Comparison of ENCODE assay signal across 1 cellular context in the genomic region with DNA sequence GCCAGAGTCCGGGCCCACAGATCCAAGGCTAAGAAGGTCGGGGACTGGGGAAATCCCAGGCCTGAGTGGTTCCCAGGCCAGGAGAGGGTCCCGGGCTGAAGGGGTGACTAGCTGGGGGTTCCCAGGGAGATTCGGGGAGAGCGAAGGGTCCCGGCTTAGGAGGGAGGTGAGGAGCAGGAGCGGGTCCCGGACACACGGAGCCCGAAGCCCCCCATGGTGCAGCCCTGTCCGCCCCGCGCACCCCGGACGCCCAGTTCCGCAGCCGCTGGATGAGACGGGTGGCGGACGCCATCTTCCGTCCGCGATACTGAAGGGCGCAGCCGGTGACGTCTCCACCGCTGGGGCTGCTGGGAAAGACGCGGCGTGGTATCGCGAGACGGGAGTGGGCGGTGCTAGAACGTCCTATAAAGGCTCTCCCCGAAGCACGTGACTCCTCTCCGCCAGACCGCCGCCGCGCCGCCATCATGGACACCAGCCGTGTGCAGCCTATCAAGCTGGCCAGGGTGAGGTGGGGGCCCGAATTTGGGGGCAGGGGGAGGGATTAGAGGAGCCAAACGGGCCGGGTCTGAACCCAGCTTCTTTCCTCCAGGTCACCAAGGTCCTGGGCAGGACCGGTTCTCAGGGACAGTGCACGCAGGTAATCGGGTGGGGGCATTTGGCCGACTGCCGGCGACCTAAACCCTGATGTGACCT.
TF ChIP-seq lines count a peak whose summit lies in the region.

A gene (minus strand): TSS at position 309 of the 693 bp plus-strand sequence. CDS start 17 bp downstream, at position 292.
A gene (plus strand): TSS at position 430 of the 693 bp plus-strand sequence. CDS start 35 bp downstream, at position 465.

TF ChIP-seq in GM12878, 131 proteins besides CTCF, POLR2A, EP300 and RAD21 (continued from another document and continues in another):
- TF ChIP-seq, protein P1, sequence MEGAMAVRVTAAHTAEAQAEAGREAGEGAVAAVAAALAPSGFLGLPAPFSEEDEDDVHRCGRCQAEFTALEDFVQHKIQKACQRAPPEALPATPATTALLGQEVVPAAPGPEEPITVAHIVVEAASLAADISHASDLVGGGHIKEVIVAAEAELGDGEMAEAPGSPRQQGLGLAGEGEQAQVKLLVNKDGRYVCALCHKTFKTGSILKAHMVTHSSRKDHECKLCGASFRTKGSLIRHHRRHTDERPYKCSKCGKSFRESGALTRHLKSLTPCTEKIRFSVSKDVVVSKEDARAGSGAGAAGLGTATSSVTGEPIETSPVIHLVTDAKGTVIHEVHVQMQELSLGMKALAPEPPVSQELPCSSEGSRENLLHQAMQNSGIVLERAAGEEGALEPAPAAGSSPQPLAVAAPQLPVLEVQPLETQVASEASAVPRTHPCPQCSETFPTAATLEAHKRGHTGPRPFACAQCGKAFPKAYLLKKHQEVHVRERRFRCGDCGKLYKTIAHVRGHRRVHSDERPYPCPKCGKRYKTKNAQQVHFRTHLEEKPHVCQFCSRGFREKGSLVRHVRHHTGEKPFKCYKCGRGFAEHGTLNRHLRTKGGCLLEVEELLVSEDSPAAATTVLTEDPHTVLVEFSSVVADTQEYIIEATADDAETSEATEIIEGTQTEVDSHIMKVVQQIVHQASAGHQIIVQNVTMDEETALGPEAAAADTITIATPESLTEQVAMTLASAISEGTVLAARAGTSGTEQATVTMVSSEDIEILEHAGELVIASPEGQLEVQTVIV (IDR thresholded peaks at IDR 0.05; ENCODE audit: borderline replicate concordance, partially characterized antibody) = no peak
- TF ChIP-seq, protein P2, sequence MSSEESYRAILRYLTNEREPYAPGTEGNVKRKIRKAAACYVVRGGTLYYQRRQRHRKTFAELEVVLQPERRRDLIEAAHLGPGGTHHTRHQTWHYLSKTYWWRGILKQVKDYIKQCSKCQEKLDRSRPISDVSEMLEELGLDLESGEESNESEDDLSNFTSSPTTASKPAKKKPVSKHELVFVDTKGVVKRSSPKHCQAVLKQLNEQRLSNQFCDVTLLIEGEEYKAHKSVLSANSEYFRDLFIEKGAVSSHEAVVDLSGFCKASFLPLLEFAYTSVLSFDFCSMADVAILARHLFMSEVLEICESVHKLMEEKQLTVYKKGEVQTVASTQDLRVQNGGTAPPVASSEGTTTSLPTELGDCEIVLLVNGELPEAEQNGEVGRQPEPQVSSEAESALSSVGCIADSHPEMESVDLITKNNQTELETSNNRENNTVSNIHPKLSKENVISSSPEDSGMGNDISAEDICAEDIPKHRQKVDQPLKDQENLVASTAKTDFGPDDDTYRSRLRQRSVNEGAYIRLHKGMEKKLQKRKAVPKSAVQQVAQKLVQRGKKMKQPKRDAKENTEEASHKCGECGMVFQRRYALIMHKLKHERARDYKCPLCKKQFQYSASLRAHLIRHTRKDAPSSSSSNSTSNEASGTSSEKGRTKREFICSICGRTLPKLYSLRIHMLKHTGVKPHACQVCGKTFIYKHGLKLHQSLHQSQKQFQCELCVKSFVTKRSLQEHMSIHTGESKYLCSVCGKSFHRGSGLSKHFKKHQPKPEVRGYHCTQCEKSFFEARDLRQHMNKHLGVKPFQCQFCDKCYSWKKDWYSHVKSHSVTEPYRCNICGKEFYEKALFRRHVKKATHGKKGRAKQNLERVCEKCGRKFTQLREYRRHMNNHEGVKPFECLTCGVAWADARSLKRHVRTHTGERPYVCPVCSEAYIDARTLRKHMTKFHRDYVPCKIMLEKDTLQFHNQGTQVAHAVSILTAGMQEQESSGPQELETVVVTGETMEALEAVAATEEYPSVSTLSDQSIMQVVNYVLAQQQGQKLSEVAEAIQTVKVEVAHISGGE (CRISPR knock-in tag; IDR thresholded peaks at IDR 0.05) = no peak
- TF ChIP-seq PML (IDR thresholded peaks at IDR 0.05; ENCODE audit: low read length) = peak; percentile 93; the same call in 1 of the 2 replicates
- TF ChIP-seq RCOR1 (conservative IDR thresholded peaks at IDR 0.05; ENCODE audit: low read depth, low read length) = peak; percentile 97; the same call in 1 of the 2 replicates
- TF ChIP-seq IKZF1 (conservative IDR thresholded peaks at IDR 0.05) = peak; percentile 84
- no peak for TF ChIP-seq EED (IDR thresholded peaks at IDR 0.05; ENCODE audit: low read depth)
- peak; percentile 93 for TF ChIP-seq BRCA1 (IDR thresholded peaks at IDR 0.05; ENCODE audit: low read depth, low read length)
- no peak for TF ChIP-seq CHD1 (IDR thresholded peaks at IDR 0.05; ENCODE audit: low read depth, low read length)
- TF ChIP-seq SREBF1 (IDR thresholded peaks at IDR 0.05; ENCODE audit: low read length) = no peak
- peak; percentile 99 for TF ChIP-seq CHD2 (IDR thresholded peaks at IDR 0.05; ENCODE audit: borderline replicate concordance, low read depth, low read length)
- TF ChIP-seq CREM (IDR thresholded peaks at IDR 0.05; ENCODE audit: low read depth) = peak; percentile 98
- TF ChIP-seq ZNF274 (IDR thresholded peaks at IDR 0.05; ENCODE audit: insufficient read depth, insufficient read length) = no peak
- TF ChIP-seq, protein P3, sequence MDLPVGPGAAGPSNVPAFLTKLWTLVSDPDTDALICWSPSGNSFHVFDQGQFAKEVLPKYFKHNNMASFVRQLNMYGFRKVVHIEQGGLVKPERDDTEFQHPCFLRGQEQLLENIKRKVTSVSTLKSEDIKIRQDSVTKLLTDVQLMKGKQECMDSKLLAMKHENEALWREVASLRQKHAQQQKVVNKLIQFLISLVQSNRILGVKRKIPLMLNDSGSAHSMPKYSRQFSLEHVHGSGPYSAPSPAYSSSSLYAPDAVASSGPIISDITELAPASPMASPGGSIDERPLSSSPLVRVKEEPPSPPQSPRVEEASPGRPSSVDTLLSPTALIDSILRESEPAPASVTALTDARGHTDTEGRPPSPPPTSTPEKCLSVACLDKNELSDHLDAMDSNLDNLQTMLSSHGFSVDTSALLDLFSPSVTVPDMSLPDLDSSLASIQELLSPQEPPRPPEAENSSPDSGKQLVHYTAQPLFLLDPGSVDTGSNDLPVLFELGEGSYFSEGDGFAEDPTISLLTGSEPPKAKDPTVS (IDR thresholded peaks at IDR 0.05; ENCODE audit: low read depth, low read length) = no peak
- TF ChIP-seq, protein P4, sequence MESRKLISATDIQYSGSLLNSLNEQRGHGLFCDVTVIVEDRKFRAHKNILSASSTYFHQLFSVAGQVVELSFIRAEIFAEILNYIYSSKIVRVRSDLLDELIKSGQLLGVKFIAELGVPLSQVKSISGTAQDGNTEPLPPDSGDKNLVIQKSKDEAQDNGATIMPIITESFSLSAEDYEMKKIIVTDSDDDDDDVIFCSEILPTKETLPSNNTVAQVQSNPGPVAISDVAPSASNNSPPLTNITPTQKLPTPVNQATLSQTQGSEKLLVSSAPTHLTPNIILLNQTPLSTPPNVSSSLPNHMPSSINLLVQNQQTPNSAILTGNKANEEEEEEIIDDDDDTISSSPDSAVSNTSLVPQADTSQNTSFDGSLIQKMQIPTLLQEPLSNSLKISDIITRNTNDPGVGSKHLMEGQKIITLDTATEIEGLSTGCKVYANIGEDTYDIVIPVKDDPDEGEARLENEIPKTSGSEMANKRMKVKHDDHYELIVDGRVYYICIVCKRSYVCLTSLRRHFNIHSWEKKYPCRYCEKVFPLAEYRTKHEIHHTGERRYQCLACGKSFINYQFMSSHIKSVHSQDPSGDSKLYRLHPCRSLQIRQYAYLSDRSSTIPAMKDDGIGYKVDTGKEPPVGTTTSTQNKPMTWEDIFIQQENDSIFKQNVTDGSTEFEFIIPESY (IDR thresholded peaks at IDR 0.05) = no peak
- TF ChIP-seq, protein P5, sequence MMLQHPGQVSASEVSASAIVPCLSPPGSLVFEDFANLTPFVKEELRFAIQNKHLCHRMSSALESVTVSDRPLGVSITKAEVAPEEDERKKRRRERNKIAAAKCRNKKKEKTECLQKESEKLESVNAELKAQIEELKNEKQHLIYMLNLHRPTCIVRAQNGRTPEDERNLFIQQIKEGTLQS (IDR thresholded peaks at IDR 0.05; ENCODE audit: borderline replicate concordance, extremely low read depth, low read depth, low read length) = peak; percentile 71; the same call in 1 of the 2 replicates
- TF ChIP-seq MEF2B (IDR thresholded peaks at IDR 0.05; ENCODE audit: partially characterized antibody, poor library complexity, severe bottlenecking) = peak; percentile 41
- no peak for TF ChIP-seq SUZ12 (IDR thresholded peaks at IDR 0.05; ENCODE audit: unreplicated experiment)
- peak; percentile 61 for TF ChIP-seq SIX5 (IDR thresholded peaks at IDR 0.05; ENCODE audit: low read depth, low read length, severe bottlenecking)
- TF ChIP-seq NFIC (IDR thresholded peaks at IDR 0.05; ENCODE audit: low read depth, low read length) = no peak
- TF ChIP-seq ZNF207 (IDR thresholded peaks at IDR 0.05; ENCODE audit: borderline replicate concordance) = peak; percentile 88; the same call in 1 of the 2 replicates
- TF ChIP-seq EZH2 (IDR thresholded peaks at IDR 0.05; ENCODE audit: borderline replicate concordance, control insufficient read depth, low read depth, low read length) = no peak
- peak; percentile 74; the same call in 2 of the 3 replicates for TF ChIP-seq POU2F2 (IDR thresholded peaks at IDR 0.05; ENCODE audit: borderline replicate concordance, low read depth, low read length)
- no peak for TF ChIP-seq CBX5 (IDR thresholded peaks at IDR 0.05; ENCODE audit: low read depth)
- TF ChIP-seq FOXM1 (IDR thresholded peaks at IDR 0.05; ENCODE audit: low read depth, low read length) = no peak
- TF ChIP-seq, protein P6, sequence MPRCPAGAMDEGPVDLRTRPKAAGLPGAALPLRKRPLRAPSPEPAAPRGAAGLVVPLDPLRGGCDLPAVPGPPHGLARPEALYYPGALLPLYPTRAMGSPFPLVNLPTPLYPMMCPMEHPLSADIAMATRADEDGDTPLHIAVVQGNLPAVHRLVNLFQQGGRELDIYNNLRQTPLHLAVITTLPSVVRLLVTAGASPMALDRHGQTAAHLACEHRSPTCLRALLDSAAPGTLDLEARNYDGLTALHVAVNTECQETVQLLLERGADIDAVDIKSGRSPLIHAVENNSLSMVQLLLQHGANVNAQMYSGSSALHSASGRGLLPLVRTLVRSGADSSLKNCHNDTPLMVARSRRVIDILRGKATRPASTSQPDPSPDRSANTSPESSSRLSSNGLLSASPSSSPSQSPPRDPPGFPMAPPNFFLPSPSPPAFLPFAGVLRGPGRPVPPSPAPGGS (IDR thresholded peaks at IDR 0.05; ENCODE audit: borderline replicate concordance, insufficient read depth, low read depth, low read length, poor library complexity, severe bottlenecking) = peak; percentile 19
- TF ChIP-seq, protein P7, sequence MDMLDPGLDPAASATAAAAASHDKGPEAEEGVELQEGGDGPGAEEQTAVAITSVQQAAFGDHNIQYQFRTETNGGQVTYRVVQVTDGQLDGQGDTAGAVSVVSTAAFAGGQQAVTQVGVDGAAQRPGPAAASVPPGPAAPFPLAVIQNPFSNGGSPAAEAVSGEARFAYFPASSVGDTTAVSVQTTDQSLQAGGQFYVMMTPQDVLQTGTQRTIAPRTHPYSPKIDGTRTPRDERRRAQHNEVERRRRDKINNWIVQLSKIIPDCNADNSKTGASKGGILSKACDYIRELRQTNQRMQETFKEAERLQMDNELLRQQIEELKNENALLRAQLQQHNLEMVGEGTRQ (IDR thresholded peaks at IDR 0.05; ENCODE audit: borderline replicate concordance, low read depth, low read length) = peak; percentile 67
- TF ChIP-seq, protein P8, sequence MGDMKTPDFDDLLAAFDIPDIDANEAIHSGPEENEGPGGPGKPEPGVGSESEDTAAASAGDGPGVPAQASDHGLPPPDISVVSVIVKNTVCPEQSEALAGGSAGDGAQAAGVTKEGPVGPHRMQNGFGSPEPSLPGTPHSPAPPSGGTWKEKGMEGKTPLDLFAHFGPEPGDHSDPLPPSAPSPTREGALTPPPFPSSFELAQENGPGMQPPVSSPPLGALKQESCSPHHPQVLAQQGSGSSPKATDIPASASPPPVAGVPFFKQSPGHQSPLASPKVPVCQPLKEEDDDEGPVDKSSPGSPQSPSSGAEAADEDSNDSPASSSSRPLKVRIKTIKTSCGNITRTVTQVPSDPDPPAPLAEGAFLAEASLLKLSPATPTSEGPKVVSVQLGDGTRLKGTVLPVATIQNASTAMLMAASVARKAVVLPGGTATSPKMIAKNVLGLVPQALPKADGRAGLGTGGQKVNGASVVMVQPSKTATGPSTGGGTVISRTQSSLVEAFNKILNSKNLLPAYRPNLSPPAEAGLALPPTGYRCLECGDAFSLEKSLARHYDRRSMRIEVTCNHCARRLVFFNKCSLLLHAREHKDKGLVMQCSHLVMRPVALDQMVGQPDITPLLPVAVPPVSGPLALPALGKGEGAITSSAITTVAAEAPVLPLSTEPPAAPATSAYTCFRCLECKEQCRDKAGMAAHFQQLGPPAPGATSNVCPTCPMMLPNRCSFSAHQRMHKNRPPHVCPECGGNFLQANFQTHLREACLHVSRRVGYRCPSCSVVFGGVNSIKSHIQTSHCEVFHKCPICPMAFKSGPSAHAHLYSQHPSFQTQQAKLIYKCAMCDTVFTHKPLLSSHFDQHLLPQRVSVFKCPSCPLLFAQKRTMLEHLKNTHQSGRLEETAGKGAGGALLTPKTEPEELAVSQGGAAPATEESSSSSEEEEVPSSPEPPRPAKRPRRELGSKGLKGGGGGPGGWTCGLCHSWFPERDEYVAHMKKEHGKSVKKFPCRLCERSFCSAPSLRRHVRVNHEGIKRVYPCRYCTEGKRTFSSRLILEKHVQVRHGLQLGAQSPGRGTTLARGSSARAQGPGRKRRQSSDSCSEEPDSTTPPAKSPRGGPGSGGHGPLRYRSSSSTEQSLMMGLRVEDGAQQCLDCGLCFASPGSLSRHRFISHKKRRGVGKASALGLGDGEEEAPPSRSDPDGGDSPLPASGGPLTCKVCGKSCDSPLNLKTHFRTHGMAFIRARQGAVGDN (IDR thresholded peaks at IDR 0.05) = peak; percentile 49; the same call in 1 of the 2 replicates
- peak; percentile 87 for TF ChIP-seq MXI1 (IDR thresholded peaks at IDR 0.05; ENCODE audit: low read depth, low read length)
- TF ChIP-seq, protein P9, sequence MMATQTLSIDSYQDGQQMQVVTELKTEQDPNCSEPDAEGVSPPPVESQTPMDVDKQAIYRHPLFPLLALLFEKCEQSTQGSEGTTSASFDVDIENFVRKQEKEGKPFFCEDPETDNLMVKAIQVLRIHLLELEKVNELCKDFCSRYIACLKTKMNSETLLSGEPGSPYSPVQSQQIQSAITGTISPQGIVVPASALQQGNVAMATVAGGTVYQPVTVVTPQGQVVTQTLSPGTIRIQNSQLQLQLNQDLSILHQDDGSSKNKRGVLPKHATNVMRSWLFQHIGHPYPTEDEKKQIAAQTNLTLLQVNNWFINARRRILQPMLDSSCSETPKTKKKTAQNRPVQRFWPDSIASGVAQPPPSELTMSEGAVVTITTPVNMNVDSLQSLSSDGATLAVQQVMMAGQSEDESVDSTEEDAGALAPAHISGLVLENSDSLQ (IDR thresholded peaks at IDR 0.05) = no peak; the same call in 1 of the 2 replicates
- peak; percentile 46; the same call in 1 of the 2 replicates for TF ChIP-seq GATAD2B (conservative IDR thresholded peaks at IDR 0.05; ENCODE audit: low read depth)
